13 cellular contexts compared by ENCODE assay signal in genomic region chr22:38865201-38866023, GRCh38. TPM values are rescaled to one million over a fixed set of nuclear protein-coding genes. Genes with fewer than 3 reads are reported as not detected.
A peak's percentile ranks its signal among the peaks of the same experiment; 100 is the strongest.
DNase-seq lines count a peak whose midpoint lies in the region; ATAC-seq and TF ChIP-seq lines count a peak whose summit lies in the region.
"Had no signal": no experiment of that assay in that cellular context is flagged by ENCODE, and none has a peak within 500 bp of the region (broad histone marks: within the 10 kb centered on the region; RNA-seq: fewer than 3 reads in every experiment).

No MANE protein-coding gene starts in this region.

- H3K36me3 ChIP-seq in esophagus (ENCODE audit: control insufficient read depth in 2 of 2, insufficient read depth in 2 of 2, low read length in 1 of 2): peaks cover 0 to 3% of the 10 kb centered on the region in 2 donors
- peaks cover 0 to 23% of the 10 kb centered on the region in 2 donors for H3K36me3 ChIP-seq in vagina

- H3K9me3 ChIP-seq in esophagus (ENCODE audit: control insufficient read depth in 2 of 2, insufficient read depth in 1 of 2, low read depth in 1 of 2, low read length in 1 of 2) (no peaks in the 10 kb centered on the region), vagina (no peaks in the 10 kb centered on the region)
- H3K9me3 ChIP-seq: neutrophil had no signal

- ATAC-seq in Right ventricle myocardium inferior (no peak), left cardiac atrium (no peak), omental fat pad (ENCODE audit: low FRiP score) (no peak), HG02973 (IDR thresholded peaks at IDR 0.05; ENCODE audit: unreplicated experiment) (no peak), HG03521 (IDR thresholded peaks at IDR 0.05; ENCODE audit: unreplicated experiment) (no peak)

- TF ChIP-seq CTCF in omental fat pad (IDR thresholded peaks at IDR 0.05): no peak
- no peak for TF ChIP-seq CTCF in vagina (IDR thresholded peaks at IDR 0.05)

- DNase-seq in Right ventricle myocardium inferior (ENCODE audit: missing footprints) (peak; percentile 37), left cardiac atrium (no peak), omental fat pad (ENCODE audit: low spot score) (peak; percentile 17), vagina (ENCODE audit: extremely low spot score in 2 of 2) (no peak)
- DNase-seq in stimulated activated CD4-positive, alpha-beta T cell treated with anti-CD3 and anti-CD28 coated beads, Interleukin-2, amount 100 ng/mL, for 24 hours: no peak
- DNase-seq: HCEC 1CT, NCI-H1417 treated with DMSO at 0.1 percent for 48 hours, NCI-H510A, T-helper 2 cell had no signal

- H3K4me3 ChIP-seq in esophagus (ENCODE audit: low read depth in 1 of 2, low read length in 2 of 2): no peak overlapping the region
- no peak overlapping the region for H3K4me3 ChIP-seq in vagina

- no peak for TF ChIP-seq POLR2A in vagina (IDR thresholded peaks at IDR 0.05)

- intact Hi-C loops in Right ventricle myocardium inferior (cut with DNase I): loop anchor here (5.0 kb wide), 1 partner anchor 98 kb away; no protein-coding TSS in a partner anchor
- intact Hi-C loops in left cardiac atrium (cut with DNase I): loop anchor here (5.0 to 10.0 kb wide), 4 partner anchors 91 to 259 kb away; partner anchors contain the start of gene SUN2 (in 1 of the 2)
- intact Hi-C loops in vagina (cut with DNase I): loop anchor here (5.0 to 10.0 kb wide), 4 partner anchors 57 to 449 kb away; partner anchors contain the start of gene RPL3

- WGBS in esophagus, 2 donors: 71 to 73% methylated on average over 20 of the region's 20 CpGs

- H3K27ac ChIP-seq in esophagus (ENCODE audit: low read depth in 2 of 2, low read length in 1 of 2) (peak overlapping the region; percentile 2 to 59), vagina (peak overlapping the region; percentile 47)
- H3K27ac ChIP-seq: neutrophil had no signal

- H3K4me1 ChIP-seq in esophagus (ENCODE audit: control insufficient read depth in 2 of 2, insufficient read depth in 2 of 2, low read length in 1 of 2): peaks cover 0 to 11% of the 10 kb centered on the region in 2 donors
- peaks cover 77% of the 10 kb centered on the region for H3K4me1 ChIP-seq in vagina

- no peaks in the 10 kb centered on the region for H3K27me3 ChIP-seq in esophagus (ENCODE audit: control insufficient read depth in 1 of 2, insufficient read depth in 2 of 2, low read length in 2 of 2)
- H3K27me3 ChIP-seq in vagina: no peaks in the 10 kb centered on the region
- H3K27me3 ChIP-seq: neutrophil had no signal

RNA-seq across cellular contexts. Expression of gene CBX6, which starts 6.6 kb away (rescaled TPM):
- total RNA-seq in Right ventricle myocardium inferior (39.3 TPM), left cardiac atrium (10 to 100 TPM; 46.0 to 54.3 TPM), omental fat pad (10 to 100 TPM; 27.4 to 59.6 (median 34.9) TPM), vagina (31.7 TPM)
- 1 to 10 TPM; 6.4 to 8.5 TPM for polyA plus RNA-seq in esophagus

RNA-seq across cellular contexts. Expression of gene NPTXR, which starts 21.6 kb away (rescaled TPM):
- total RNA-seq in Right ventricle myocardium inferior: 19.7 TPM
- 10 to 100 TPM; 26.9 to 30.8 TPM for total RNA-seq in left cardiac atrium
- polyA plus RNA-seq in esophagus: under 1 TPM; 0.28 to 0.73 TPM
- total RNA-seq in omental fat pad: 1 to 10 TPM; 2.4 to 3.8 (median 3.0) TPM
- 9.3 TPM for total RNA-seq in vagina

Comparison
In these comparisons a context has a peak if more than half of its experiments do, and no peak if none do; other contexts are left out.
1. DNase-seq: peak in Right ventricle myocardium inferior (single experiment) and omental fat pad (single experiment); none in left cardiac atrium (single experiment), vagina (0 of 2) and stimulated activated CD4-positive, alpha-beta T cell treated with anti-CD3 and anti-CD28 coated beads, Interleukin-2, amount 100 ng/mL, for 24 hours (0 of 2).